Comparison of ENCODE assay signal across 26 cellular contexts in the genomic region with DNA sequence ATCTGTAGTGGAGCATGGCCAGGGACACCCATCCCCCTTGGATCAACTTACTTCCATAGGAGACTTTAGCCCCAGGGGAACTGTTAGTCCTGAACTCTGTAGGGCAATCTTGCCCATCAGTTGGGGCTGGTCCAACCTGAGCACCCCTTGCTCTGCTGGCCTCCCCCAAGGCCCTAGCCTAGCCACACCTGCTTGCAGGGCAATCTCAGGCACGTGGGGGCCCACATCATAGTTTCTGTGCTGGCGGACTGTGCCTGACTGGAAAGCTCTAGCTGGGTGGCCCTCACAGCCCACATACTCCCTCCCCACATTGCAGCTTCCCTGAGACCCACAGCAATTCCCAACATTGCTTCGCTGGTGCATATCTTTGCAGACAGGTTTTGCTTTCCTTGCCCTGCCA. TPM values are rescaled to one million over a fixed set of nuclear protein-coding genes. Genes with fewer than 3 reads are reported as not detected.
A peak's percentile ranks its signal among the peaks of the same experiment; 100 is the strongest.
DNase-seq lines count a peak whose midpoint lies in the region; ATAC-seq, FAIRE-seq and TF ChIP-seq lines count a peak whose summit lies in the region.
"Had no signal": no experiment of that assay in that cellular context is flagged by ENCODE, and none has a peak within 500 bp of the region (broad histone marks: within the 10 kb centered on the region; RNA-seq: fewer than 3 reads in every experiment).

No MANE protein-coding gene starts in this region.

- no peaks in the 10 kb centered on the region for H3K36me3 ChIP-seq in H1 (ENCODE audit: control insufficient read depth in 2 of 4, insufficient read depth in 4 of 4, low read length in 3 of 4)
- no peaks in the 10 kb centered on the region for H3K36me3 ChIP-seq in trophoblast cell (ENCODE audit: control insufficient read depth in 1 of 2, insufficient read depth in 2 of 2, low read length in 2 of 2)
- no peaks in the 10 kb centered on the region for H3K36me3 ChIP-seq in upper lobe of right lung
- H3K36me3 ChIP-seq in hepatocyte (replicated peaks; ENCODE audit: insufficient read depth, low read depth), result no peaks in the 10 kb centered on the region
- H3K36me3 ChIP-seq: BE2C, BLaER1 had no signal

- H2AFZ ChIP-seq in H1 (ENCODE audit: low read length) (no peak overlapping the region), trophoblast cell (ENCODE audit: insufficient read depth, low read length, poor library complexity) (no peak overlapping the region), hepatocyte (no peak overlapping the region)

- ATAC-seq in upper lobe of right lung (peak; percentile 15), GM21360 (IDR thresholded peaks at IDR 0.05; ENCODE audit: unreplicated experiment) (no peak)

- no peaks in the 10 kb centered on the region for H3K23me2 ChIP-seq in H1 (ENCODE audit: low read depth, low read length)

- H4K20me1 ChIP-seq in H1 (replicated peaks in 1 of 2; ENCODE audit: control insufficient read depth in 1 of 2, insufficient read depth in 2 of 2, low read length in 2 of 2) (no peaks in the 10 kb centered on the region), hepatocyte (ENCODE audit: insufficient read depth, poor library complexity, severe bottlenecking) (no peaks in the 10 kb centered on the region)
- H4K20me1 ChIP-seq: BLaER1 had no signal

- H3K18ac ChIP-seq in H1 (ENCODE audit: extremely low read depth, low read length) (no peak overlapping the region), trophoblast cell (ENCODE audit: low read length) (no peak overlapping the region)

- no peak overlapping the region for H2AK5ac ChIP-seq in H1 (ENCODE audit: low read depth, low read length)
- H2AK5ac ChIP-seq in trophoblast cell (ENCODE audit: low read length), result no peak overlapping the region

- intact Hi-C loops in upper lobe of right lung (cut with DNase I), result no loop called here

- WGBS in H1 (ENCODE audit: extremely low coverage in 1 of 2, insufficient coverage in 1 of 2, insufficient read length in 1 of 2, insufficient replicate concordance in 2 of 2, low coverage in 1 of 2, low lambda C conversion rate in 2 of 2, missing lambda C conversion rate in 1 of 2), 2 experiments, result 95% methylated on average over 3 of the region's 3 CpGs; no CpG with 5 or more reads in 1 of the 2 experiments
- no CpG with 5 or more reads among the region's 3 CpGs for WGBS in trophoblast cell (ENCODE audit: extremely low coverage, insufficient coverage, insufficient read length)
- WGBS in hepatocyte (ENCODE audit: low lambda C conversion rate, missing lambda C conversion rate), result 100% methylated on average over 3 of the region's 3 CpGs

- no peak overlapping the region for H2BK15ac ChIP-seq in H1 (ENCODE audit: low read length)

- H3K27ac ChIP-seq in H1 (ENCODE audit: low read depth, low read length) (no peak overlapping the region), trophoblast cell (ENCODE audit: low read depth, low read length) (no peak overlapping the region), upper lobe of right lung (no peak overlapping the region), hepatocyte (no peak overlapping the region)
- H3K27ac ChIP-seq: BLaER1 had no signal

- no peak overlapping the region for H3K9ac ChIP-seq in H1 (replicated peaks in 1 of 4; ENCODE audit: extremely low read depth in 1 of 4, low read depth in 3 of 4, low read length in 3 of 4)
- H3K9ac ChIP-seq in trophoblast cell (ENCODE audit: low read length), result no peak overlapping the region
- H3K9ac ChIP-seq: BLaER1 had no signal

- DNase-seq in H1 (ENCODE audit: low read depth in 1 of 2, low spot score in 2 of 2) (no peak), trophoblast cell (peak; percentile 46 to 58), upper lobe of right lung (no peak), hepatocyte (ENCODE audit: low spot score) (no peak), H54 (ENCODE audit: insufficient read length, low spot score) (no peak)
- DNase-seq: ACHN; BE2C; C1 segment of cervical spinal cord; CD4-positive, alpha-beta memory T cell; CD4-positive, CD25-positive, alpha-beta regulatory T cell; CD8-positive, alpha-beta memory T cell; COR-L47; DMS 273 treated with DMSO at 0.1 percent for 48 hours; DMS153; DMS79; DND-41; EL; GDM1 had no signal

- H3K9me3 ChIP-seq in H1 (ENCODE audit: insufficient read depth in 2 of 2, low read depth in 1 of 2, low read length in 1 of 2), result 0 out of 4 replicates have a peak, but pooled peaks cover 0 to 3% of the 10 kb centered on the region in 2 experiments
- peaks cover 3% of the 10 kb centered on the region for H3K9me3 ChIP-seq in trophoblast cell (ENCODE audit: insufficient read depth, low read depth, low read length)
- H3K9me3 ChIP-seq in upper lobe of right lung, result no peaks in the 10 kb centered on the region
- H3K9me3 ChIP-seq in hepatocyte (ENCODE audit: low read depth), result no peaks in the 10 kb centered on the region
- H3K9me3 ChIP-seq: BE2C had no signal

- no peak for TF ChIP-seq RAD21 in H1 (IDR thresholded peaks at IDR 0.05 in 1 of 2, conservative IDR thresholded peaks at IDR 0.05 in 1 of 2; ENCODE audit: low read depth in 2 of 2, low read length in 2 of 2)

- H3K4ac ChIP-seq in H1 (replicated peaks; ENCODE audit: insufficient read length, low read depth, low read length), result no peak overlapping the region
- H3K4ac ChIP-seq in trophoblast cell (ENCODE audit: low read depth, low read length), result no peak overlapping the region

- no peaks in the 10 kb centered on the region for H3K9me2 ChIP-seq in hepatocyte (replicated peaks; ENCODE audit: insufficient read depth)

- H4K12ac ChIP-seq in trophoblast cell (ENCODE audit: low read depth, low read length), result no peak overlapping the region

- no peaks in the 10 kb centered on the region; the same call in 1 of the 2 replicates for H3K79me1 ChIP-seq in H1 (ENCODE audit: low read depth, low read length)
- no peaks in the 10 kb centered on the region for H3K79me1 ChIP-seq in trophoblast cell (ENCODE audit: low read length)

- no peak overlapping the region for H2BK20ac ChIP-seq in H1 (ENCODE audit: low read length)

- peaks cover 0 to 4% (median 0%) of the 10 kb centered on the region in 4 experiments; a peak in 3 of 7 replicates for H3K4me1 ChIP-seq in H1 (replicated peaks in 1 of 4; ENCODE audit: control insufficient read depth in 3 of 4, insufficient read depth in 4 of 4, low read length in 3 of 4)
- H3K4me1 ChIP-seq in trophoblast cell (ENCODE audit: control insufficient read depth in 1 of 2, insufficient read depth in 2 of 2, low read length in 2 of 2), result no peaks in the 10 kb centered on the region
- H3K4me1 ChIP-seq in upper lobe of right lung, result no peaks in the 10 kb centered on the region
- H3K4me1 ChIP-seq in hepatocyte (ENCODE audit: insufficient read depth), result no peaks in the 10 kb centered on the region
- H3K4me1 ChIP-seq: BE2C, BLaER1 had no signal

- H2BK12ac ChIP-seq in H1 (ENCODE audit: low read depth, low read length) (peak overlapping the region; percentile 68; the same call in 1 of the 2 replicates), trophoblast cell (ENCODE audit: low read length) (no peak overlapping the region)

- CTCF ChIA-PET in H1 (lab: Charles Lee; ENCODE audit: partially characterized antibody), result interaction anchor here (0.5 to 4.4 kb wide), 24 partner anchors 9 to 844 kb away, joined by 3 to 30 read pairs (median 3); no protein-coding TSS in a partner anchor

- H3K79me2 ChIP-seq in H1 (ENCODE audit: control insufficient read depth in 1 of 2, insufficient read depth in 2 of 2, low read length in 2 of 2), result no peaks in the 10 kb centered on the region
- H3K79me2 ChIP-seq in trophoblast cell (ENCODE audit: control insufficient read depth, insufficient read depth, low read length, poor library complexity), result no peaks in the 10 kb centered on the region
- H3K79me2 ChIP-seq in hepatocyte, result no peaks in the 10 kb centered on the region

- H2BK5ac ChIP-seq in H1 (ENCODE audit: low read depth, low read length), result no peak overlapping the region
- no peak overlapping the region for H2BK5ac ChIP-seq in trophoblast cell (ENCODE audit: low read depth, low read length, poor library complexity)

- TF ChIP-seq POLR2A in H1 (IDR thresholded peaks at IDR 0.05; ENCODE audit: control extremely low read depth in 1 of 2, low read depth in 2 of 2, low read length in 2 of 2) (no peak), H54 (IDR thresholded peaks at IDR 0.05; ENCODE audit: low read depth, low read length) (no peak)

- TF ChIP-seq EP300 in H1 (IDR thresholded peaks at IDR 0.05; ENCODE audit: borderline replicate concordance in 1 of 2, low read depth in 2 of 2, low read length in 2 of 2), result no peak

- H3K23ac ChIP-seq in H1 (ENCODE audit: insufficient read length) (no peak overlapping the region), trophoblast cell (ENCODE audit: low read length) (no peak overlapping the region)

- H2BK120ac ChIP-seq in H1 (replicated peaks; ENCODE audit: low read depth, low read length), result no peak overlapping the region
- no peak overlapping the region for H2BK120ac ChIP-seq in trophoblast cell (ENCODE audit: insufficient read depth, low read length, poor library complexity)

- no peak overlapping the region for H3K56ac ChIP-seq in H1 (replicated peaks; ENCODE audit: insufficient read length, low read depth, low read length)

- H4K8ac ChIP-seq in H1 (ENCODE audit: extremely low read depth, insufficient read depth, low read length) (no peak overlapping the region; the same call in 1 of the 2 replicates), trophoblast cell (ENCODE audit: low read depth, low read length) (no peak overlapping the region)

- H3K27me3 ChIP-seq in H1 (replicated peaks in 1 of 4; ENCODE audit: control insufficient read depth in 3 of 4, extremely low read depth in 1 of 4, insufficient read depth in 3 of 4, low read length in 3 of 4) (peaks cover 0 to under 1% (median 0%) of the 10 kb centered on the region in 4 experiments; a peak in 1 of 7 replicates), trophoblast cell (ENCODE audit: insufficient read depth, low read length) (no peaks in the 10 kb centered on the region), upper lobe of right lung (no peaks in the 10 kb centered on the region), hepatocyte (no peaks in the 10 kb centered on the region)
- H3K27me3 ChIP-seq: BLaER1 had no signal

- no peak overlapping the region for H3K14ac ChIP-seq in H1 (ENCODE audit: insufficient read length)
- H3K14ac ChIP-seq in trophoblast cell (ENCODE audit: low read length), result no peak overlapping the region

- POLR2A ChIA-PET in H1 (lab: Charles Lee; ENCODE audit: partially characterized antibody), result no interaction called here

- TF ChIP-seq CTCF in H1 (IDR thresholded peaks at IDR 0.05; ENCODE audit: control extremely low read depth in 1 of 3, insufficient read depth in 1 of 3, low read depth in 1 of 3, low read length in 3 of 3) (no peak), upper lobe of right lung (IDR thresholded peaks at IDR 0.05) (no peak), hepatocyte (IDR thresholded peaks at IDR 0.05; ENCODE audit: poor library complexity) (no peak)

- H3K4me3 ChIP-seq in H1 (ENCODE audit: extremely low read depth in 1 of 4, insufficient read depth in 2 of 4, low read depth in 3 of 4, low read length in 4 of 4), result no peak overlapping the region
- no peak overlapping the region for H3K4me3 ChIP-seq in trophoblast cell (ENCODE audit: low read depth, low read length)
- H3K4me3 ChIP-seq in upper lobe of right lung, result no peak overlapping the region
- H3K4me3 ChIP-seq in hepatocyte, result no peak overlapping the region
- H3K4me3 ChIP-seq: BLaER1, GM12878 had no signal

- no peak overlapping the region for H4K5ac ChIP-seq in H1 (ENCODE audit: insufficient read length, low read depth, low read length)

- no peak overlapping the region for H4K91ac ChIP-seq in H1 (replicated peaks; ENCODE audit: insufficient read length, low read length)
- no peak overlapping the region for H4K91ac ChIP-seq in trophoblast cell (ENCODE audit: low read depth, low read length)

- FAIRE-seq in H1 (lab: Jason Lieb, UNC), result no peak
- no peak for FAIRE-seq in H54 (lab: Jason Lieb, UNC)
- FAIRE-seq: A204.1, GM12878, GM12892, GM18507 had no signal

- H3K4me2 ChIP-seq in H1 (ENCODE audit: insufficient read depth in 1 of 2, low read depth in 2 of 2, low read length in 2 of 2) (no peak overlapping the region), trophoblast cell (ENCODE audit: low read length) (no peak overlapping the region), hepatocyte (no peak overlapping the region)
- H3K4me2 ChIP-seq: BLaER1 had no signal

RNA-seq across cellular contexts. Expression of a gene that starts 6.6 kb away (rescaled TPM):
- total RNA-seq in H1 (2021; fragmentation: NEBNext Ultra II Directional; extraction: Animal tissue kit (Norgen Biotek cat#: 25700)), result not detected in 2 replicates
- polyA plus RNA-seq in H1 (2011; rRNA removed) (0.11 and 0.13 TPM in 2 replicates), hepatocyte (2.0 and 4.1 TPM in 2 replicates)
- polyA plus RNA-seq in H1 (2011; cell fraction: cytosol; rRNA removed), result 0.13 TPM
- polyA plus RNA-seq in H1 (2011; cell fraction: nucleus; rRNA removed), result 0.07 TPM
- not detected in 4 replicates for polyA plus RNA-seq in H1 (2012, experiment 1 of 2)
- polyA plus RNA-seq in H1 (2012, experiment 2 of 2), result 0.08 TPM
- 0.06 TPM for polyA plus RNA-seq in H1 (2013, experiment 1 of 2)
- polyA plus RNA-seq in H1 (2013, experiment 2 of 2), result not detected
- polyA minus RNA-seq in H1 (2011; rRNA and poly(A)+ RNA removed), result not detected in 2 replicates
- not detected for polyA minus RNA-seq in H1 (2011; cell fraction: cytosol; rRNA and poly(A)+ RNA removed)
- not detected for polyA minus RNA-seq in H1 (2011; cell fraction: nucleus; rRNA and poly(A)+ RNA removed)
- 0.75 and 0.81 TPM in 2 replicates for polyA plus RNA-seq in trophoblast cell (2013)
- total RNA-seq in upper lobe of right lung (1.4 TPM), hepatocyte (1.9 and 3.0 TPM in 2 replicates)
- total RNA-seq: CD4-positive, alpha-beta memory T cell; CD4-positive, CD25-positive, alpha-beta regulatory T cell; G401; GM12878 had no signal
- polyA plus RNA-seq: CD14-positive monocyte; CD4-positive, alpha-beta memory T cell; CD8-positive, alpha-beta memory T cell; GM12878 had no signal

Comparison
In these comparisons a context has a peak if more than half of its experiments do, and no peak if none do; other contexts are left out.
1. DNase-seq: peak in trophoblast cell (2 of 2); none in H1 (0 of 2), upper lobe of right lung (single experiment), hepatocyte (single experiment) and H54 (single experiment).